Comparison of ENCODE assay signal across 1 cellular context in genomic region chr19:4972509-4973230, GRCh38.
TF ChIP-seq lines count a peak whose summit lies in the region.

No MANE protein-coding gene starts in this region.

TF ChIP-seq in HepG2, 621 proteins besides CTCF, POLR2A, EP300 and RAD21 (continued from another document and continues in another):
- TF ChIP-seq PATZ1 (CRISPR knock-in tag; IDR thresholded peaks at IDR 0.05) (peak; percentile 46; the same call in 1 of the 2 replicates), FOSL2 (CRISPR knock-in tag; IDR thresholded peaks at IDR 0.05) (peak; percentile 85), ZNF317 (CRISPR knock-in tag; IDR thresholded peaks at IDR 0.05) (peak; percentile 64; the same call in 1 of the 2 replicates), MYNN (CRISPR knock-in tag; IDR thresholded peaks at IDR 0.05; ENCODE audit: low read depth) (no peak), ZNF367 (CRISPR knock-in tag; IDR thresholded peaks at IDR 0.05; ENCODE audit: borderline replicate concordance) (0 out of 2 replicates have a peak, but pooled peaks have one; percentile 60), ZNF687 (CRISPR knock-in tag; IDR thresholded peaks at IDR 0.05) (peak; percentile 56; the same call in 1 of the 2 replicates), AHR (CRISPR knock-in tag; IDR thresholded peaks at IDR 0.05) (no peak), SKIL (CRISPR knock-in tag; IDR thresholded peaks at IDR 0.05; ENCODE audit: borderline replicate concordance) (peak; percentile 38; the same call in 1 of the 2 replicates), SIX1 (CRISPR knock-in tag; IDR thresholded peaks at IDR 0.05; ENCODE audit: borderline replicate concordance) (0 out of 2 replicates have a peak, but pooled peaks have one; percentile 24), TBL1XR1 (IDR thresholded peaks at IDR 0.05; ENCODE audit: borderline replicate concordance, low read length, partially characterized antibody) (peak; percentile 39), FOSL1 (CRISPR knock-in tag; IDR thresholded peaks at IDR 0.05; ENCODE audit: borderline replicate concordance) (peak; percentile 74), ZNF124 (CRISPR knock-in tag; IDR thresholded peaks at IDR 0.05) (0 out of 2 replicates have a peak, but pooled peaks have one; percentile 9), ARID5B (CRISPR knock-in tag; IDR thresholded peaks at IDR 0.05) (peak; percentile 44; the same call in 1 of the 2 replicates), ELF3 (CRISPR knock-in tag; IDR thresholded peaks at IDR 0.05) (0 out of 2 replicates have a peak, but pooled peaks have one; percentile 15), MED1 (CRISPR knock-in tag; IDR thresholded peaks at IDR 0.05) (0 out of 2 replicates have a peak, but pooled peaks have one; percentile 10), ZBTB49 (CRISPR knock-in tag; IDR thresholded peaks at IDR 0.05; ENCODE audit: borderline replicate concordance) (no peak), RXRA (CRISPR knock-in tag; IDR thresholded peaks at IDR 0.05) (peak; percentile 47; the same call in 1 of the 2 replicates), FOXA1 (IDR thresholded peaks at IDR 0.05) (no peak), FOXA1 (CRISPR knock-in tag; IDR thresholded peaks at IDR 0.05) (no peak), PHF21A (CRISPR knock-in tag; IDR thresholded peaks at IDR 0.05) (0 out of 2 replicates have a peak, but pooled peaks have one; percentile 5), SALL1 (CRISPR knock-in tag; IDR thresholded peaks at IDR 0.05) (0 out of 2 replicates have a peak, but pooled peaks have one; percentile 13), ZNF263 (CRISPR knock-in tag; IDR thresholded peaks at IDR 0.05) (no peak), ZMYM4 (CRISPR knock-in tag; IDR thresholded peaks at IDR 0.05) (peak; percentile 12; the same call in 1 of the 2 replicates), MLX (CRISPR knock-in tag; IDR thresholded peaks at IDR 0.05) (0 out of 2 replicates have a peak, but pooled peaks have one; percentile 12), TCF7L2 (IDR thresholded peaks at IDR 0.05; ENCODE audit: low read depth, low read length) (no peak), HIC2 (CRISPR knock-in tag; IDR thresholded peaks at IDR 0.05; ENCODE audit: low read depth) (peak; percentile 80; the same call in 1 of the 2 replicates), E2F2 (CRISPR knock-in tag; IDR thresholded peaks at IDR 0.05; ENCODE audit: borderline replicate concordance) (0 out of 2 replicates have a peak, but pooled peaks have one; percentile 22), RARA (CRISPR knock-in tag; IDR thresholded peaks at IDR 0.05) (peak; percentile 60), HMG20A (CRISPR knock-in tag; IDR thresholded peaks at IDR 0.05; ENCODE audit: borderline replicate concordance) (no peak; the same call in 1 of the 2 replicates), HNRNPL (IDR thresholded peaks at IDR 0.05; ENCODE audit: low read depth, low read length) (peak; percentile 82), EZH2 (conservative IDR thresholded peaks at IDR 0.05; ENCODE audit: low read depth, low read length) (no peak), SKI (IDR thresholded peaks at IDR 0.05; ENCODE audit: partially characterized antibody) (peak; percentile 81), FOXP1 (IDR thresholded peaks at IDR 0.05) (no peak), FOXP1 (CRISPR knock-in tag; IDR thresholded peaks at IDR 0.05) (0 out of 2 replicates have a peak, but pooled peaks have one; percentile 26), ZNF605 (CRISPR knock-in tag; IDR thresholded peaks at IDR 0.05) (peak; percentile 74; the same call in 1 of the 2 replicates), SOX6 (IDR thresholded peaks at IDR 0.05) (no peak), SOX6 (CRISPR knock-in tag; IDR thresholded peaks at IDR 0.05) (0 out of 2 replicates have a peak, but pooled peaks have one; percentile 13)
